In the genomic region with DNA sequence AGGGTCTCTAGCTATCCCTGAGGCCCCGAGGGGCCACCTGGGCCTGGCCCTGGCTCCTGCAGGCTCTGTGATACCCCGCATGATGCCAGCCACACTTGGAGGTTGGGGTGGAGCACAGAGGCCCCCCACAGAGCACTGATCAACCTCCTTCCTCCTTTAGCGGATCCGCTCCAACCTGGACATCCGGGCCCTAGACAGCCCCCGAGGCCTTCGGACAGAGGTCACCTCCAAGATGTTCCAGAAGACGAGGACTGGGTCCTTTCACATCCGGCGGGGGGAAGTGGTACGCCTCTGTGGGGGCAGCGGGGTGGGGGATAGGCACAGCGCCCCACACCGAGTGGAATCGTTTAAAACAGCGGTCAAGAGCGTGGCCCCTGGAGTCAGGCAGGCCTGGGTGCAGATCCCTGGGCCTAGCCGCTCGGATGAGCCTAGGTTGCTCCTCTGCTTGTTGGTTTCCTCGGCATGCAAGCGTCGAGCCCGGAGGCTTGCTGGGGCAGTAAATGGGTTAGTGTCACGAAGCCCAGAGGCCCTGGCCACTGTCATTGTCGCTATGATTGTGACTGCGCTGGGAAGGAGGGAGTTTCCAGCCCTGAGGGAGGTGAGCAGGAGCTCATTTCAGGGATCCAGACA, we compare ENCODE assay signal across 26 cellular contexts. TPM values are rescaled to one million over a fixed set of nuclear protein-coding genes. Genes with fewer than 3 reads are reported as not detected.
DNase-seq lines count a peak whose midpoint lies in the region; ATAC-seq, FAIRE-seq and TF ChIP-seq lines count a peak whose summit lies in the region.
"Had no signal": no experiment of that assay in that cellular context is flagged by ENCODE, and none has a peak within 500 bp of the region (broad histone marks: within the 10 kb centered on the region; RNA-seq: fewer than 3 reads in every experiment).

No MANE protein-coding gene starts in this region.

- DNase-seq in HepG2 (ENCODE audit: low spot score) (no peak), right lobe of liver (no peak), endodermal cell (peak; percentile 45), neuronal stem cell (ENCODE audit: low spot score) (no peak)
- no peak for DNase-seq in activated T-cell treated with anti-CD3 and anti-CD28 coated beads, Interleukin-2, amount 50 U/mL, for 24 hours
- DNase-seq: CD4-positive, CD25-positive, alpha-beta regulatory T cell; DMS153; GM23248; Kasumi-1; NCI-H1105 treated with DMSO at 0.1 percent for 48 hours; NCI-H146; NCI-H1930; NCI-H2107; NCI-H446; NCI-H524 treated with DMSO at 0.1 percent for 48 hours; NCI-H774; NK-92 treated with Interleukin-12 subunit alpha and Interleukin-12 subunit beta, amount 100 ng/mL, for 24 hours; SK-N-SH had no signal

- no peaks in the 10 kb centered on the region for H3K9me3 ChIP-seq in HepG2 (ENCODE audit: low read length)
- H3K9me3 ChIP-seq in right lobe of liver: no peaks in the 10 kb centered on the region
- no peaks in the 10 kb centered on the region for H3K9me3 ChIP-seq in endodermal cell (ENCODE audit: control insufficient read depth, low read length)
- H3K9me3 ChIP-seq in neuronal stem cell (replicated peaks in 1 of 2; ENCODE audit: control insufficient read depth in 2 of 2, insufficient read depth in 1 of 2, low read depth in 1 of 2, low read length in 2 of 2): no peaks in the 10 kb centered on the region
- H3K9me3 ChIP-seq: BLaER1, SK-N-SH had no signal

- H3K27me3 Mint-ChIP-seq in endodermal cell (ENCODE audit: insufficient read depth): no peaks in the 10 kb centered on the region
- no peaks in the 10 kb centered on the region for H3K27me3 Mint-ChIP-seq in activated T-cell treated with anti-CD3 and anti-CD28 coated beads, Interleukin-2, amount 50 U/mL, for 24 hours

- TF ChIP-seq POLR2A in HepG2 (IDR thresholded peaks at IDR 0.05; ENCODE audit: insufficient read depth in 1 of 2, low read depth in 2 of 2, low read length in 2 of 2): no peak
- TF ChIP-seq POLR2A in right lobe of liver (IDR thresholded peaks at IDR 0.05): no peak

- CTCF ChIA-PET in HepG2 (lab: Yijun Ruan, JAX; ENCODE audit: low intra/inter-chr PET ratio, low total read pairs): no interaction called here

- TF ChIP-seq CTCF in HepG2 (CRISPR knock-in tag; IDR thresholded peaks at IDR 0.05) (no peak), right lobe of liver (IDR thresholded peaks at IDR 0.05) (no peak), endodermal cell (conservative IDR thresholded peaks at IDR 0.05) (no peak)

- H3K9me3 Mint-ChIP-seq in endodermal cell: no peaks in the 10 kb centered on the region
- no peaks in the 10 kb centered on the region for H3K9me3 Mint-ChIP-seq in activated T-cell treated with anti-CD3 and anti-CD28 coated beads, Interleukin-2, amount 50 U/mL, for 24 hours
- H3K9me3 Mint-ChIP-seq: CD4-positive, CD25-positive, alpha-beta regulatory T cell; H9 had no signal

- H3K4me1 Mint-ChIP-seq in endodermal cell: no peaks in the 10 kb centered on the region
- peaks cover 3% of the 10 kb centered on the region for H3K4me1 Mint-ChIP-seq in activated T-cell treated with anti-CD3 and anti-CD28 coated beads, Interleukin-2, amount 50 U/mL, for 24 hours (ENCODE audit: low read depth)

- H3K36me3 Mint-ChIP-seq in endodermal cell (ENCODE audit: low read depth): no peaks in the 10 kb centered on the region
- no peaks in the 10 kb centered on the region for H3K36me3 Mint-ChIP-seq in activated T-cell treated with anti-CD3 and anti-CD28 coated beads, Interleukin-2, amount 50 U/mL, for 24 hours (ENCODE audit: low read depth)
- H3K36me3 Mint-ChIP-seq: CD4-positive, CD25-positive, alpha-beta regulatory T cell had no signal

- no peak overlapping the region for H4K91ac ChIP-seq in neuronal stem cell (ENCODE audit: low read depth, low read length, poor library complexity)

- H2AFZ ChIP-seq in HepG2 (ENCODE audit: low read length) (no peak overlapping the region), neuronal stem cell (ENCODE audit: low read length) (no peak overlapping the region)
- H2AFZ ChIP-seq: GM23248 had no signal

- in situ Hi-C loops in HepG2 (cut with HindIII; ENCODE audit: extremely low pct_ligation_motif_present, low pct_unique_long_range_greater_than_20kb): no loop called here

- no peaks in the 10 kb centered on the region for H4K20me1 ChIP-seq in HepG2 (ENCODE audit: insufficient read depth, low read length)
- H4K20me1 ChIP-seq: BLaER1 had no signal

- no peak overlapping the region for H3K27ac Mint-ChIP-seq in endodermal cell
- H3K27ac Mint-ChIP-seq in activated T-cell treated with anti-CD3 and anti-CD28 coated beads, Interleukin-2, amount 50 U/mL, for 24 hours: no peak overlapping the region
- H3K27ac Mint-ChIP-seq: CD4-positive, CD25-positive, alpha-beta regulatory T cell; H9 had no signal

- H3K4me1 ChIP-seq in HepG2 (ENCODE audit: insufficient read depth, low read length) (peaks cover 22% of the 10 kb centered on the region), right lobe of liver (peaks cover 0 to 8% (median 0%) of the 10 kb centered on the region in 4 donors), endodermal cell (ENCODE audit: control insufficient read depth, insufficient read depth, low read length) (no peaks in the 10 kb centered on the region), neuronal stem cell (ENCODE audit: control insufficient read depth in 2 of 2, insufficient read depth in 1 of 2, low read depth in 1 of 2, low read length in 2 of 2) (peaks cover 0 to 4% of the 10 kb centered on the region in 2 donors)

- H3K4me3 ChIP-seq in HepG2 (replicated peaks in 1 of 3; ENCODE audit: insufficient read depth in 1 of 3, low read depth in 2 of 3, low read length in 3 of 3) (no peak overlapping the region), right lobe of liver (no peak overlapping the region), endodermal cell (ENCODE audit: low read length) (no peak overlapping the region), neuronal stem cell (ENCODE audit: low read length in 2 of 2) (no peak overlapping the region)
- H3K4me3 ChIP-seq: BLaER1, GM23248, K562 had no signal

- H3K4me2 ChIP-seq in HepG2 (ENCODE audit: low read depth, low read length) (no peak overlapping the region), neuronal stem cell (ENCODE audit: insufficient read depth, low read length, poor library complexity, severe bottlenecking) (no peak overlapping the region)
- H3K4me2 ChIP-seq: BLaER1, SK-N-SH had no signal

- FAIRE-seq in HepG2 (lab: Jason Lieb, UNC): no peak
- FAIRE-seq: A204.1, GM18507, K562 had no signal

- H3K9ac ChIP-seq in HepG2 (ENCODE audit: insufficient read depth, low read depth, low read length): no peak overlapping the region
- H3K9ac ChIP-seq in endodermal cell (ENCODE audit: extremely low read depth, low read length, poor library complexity, severe bottlenecking): no peak overlapping the region
- H3K9ac ChIP-seq in neuronal stem cell (ENCODE audit: low read depth, low read length, poor library complexity): no peak overlapping the region
- H3K9ac ChIP-seq: BLaER1, GM23248, SK-N-SH had no signal

- no peak overlapping the region for H2BK12ac ChIP-seq in neuronal stem cell (ENCODE audit: low read length)

- no peak overlapping the region for H3K18ac ChIP-seq in neuronal stem cell (ENCODE audit: low read length)

- H4K8ac ChIP-seq in neuronal stem cell (ENCODE audit: low read depth, low read length): no peak overlapping the region

- peaks cover 0 to 1% of the 10 kb centered on the region in 2 experiments; a peak in 1 of 5 replicates for H3K27me3 ChIP-seq in HepG2 (ENCODE audit: control insufficient read depth in 1 of 2, insufficient read depth in 2 of 2, low read length in 2 of 2)
- no peaks in the 10 kb centered on the region for H3K27me3 ChIP-seq in right lobe of liver
- no peaks in the 10 kb centered on the region for H3K27me3 ChIP-seq in endodermal cell (ENCODE audit: control insufficient read depth, insufficient read depth, low read length, poor library complexity, severe bottlenecking)
- peaks cover 0 to 8% (median 0%) of the 10 kb centered on the region in 3 experiments for H3K27me3 ChIP-seq in neuronal stem cell (ENCODE audit: control insufficient read depth in 3 of 3, insufficient read depth in 3 of 3, low read depth in 1 of 3, low read length in 3 of 3)
- H3K27me3 ChIP-seq: BLaER1 had no signal

- H3K14ac ChIP-seq in neuronal stem cell (ENCODE audit: low read length): no peak overlapping the region

- no peak for TF ChIP-seq RAD21 in HepG2 (CRISPR knock-in tag; IDR thresholded peaks at IDR 0.05)

- H3K79me2 ChIP-seq in HepG2 (ENCODE audit: insufficient read depth, low read length): no peaks in the 10 kb centered on the region

- BruUV-seq in HepG2 (replicated peaks; lab: Mats Ljungman, UMichigan): no TSS peak

- no peak overlapping the region for H3K4me3 Mint-ChIP-seq in endodermal cell
- no peak overlapping the region for H3K4me3 Mint-ChIP-seq in activated T-cell treated with anti-CD3 and anti-CD28 coated beads, Interleukin-2, amount 50 U/mL, for 24 hours
- H3K4me3 Mint-ChIP-seq: CD4-positive, CD25-positive, alpha-beta regulatory T cell; H9 had no signal

- H2AK5ac ChIP-seq in neuronal stem cell (ENCODE audit: low read depth, low read length): no peak overlapping the region

- H2BK120ac ChIP-seq in neuronal stem cell (ENCODE audit: low read depth, low read length): no peak overlapping the region

- H2BK15ac ChIP-seq in neuronal stem cell (ENCODE audit: low read length): no peak overlapping the region

- peak; percentile 19 for ATAC-seq in HepG2
- no peak for ATAC-seq in right lobe of liver
- no peak for ATAC-seq in HG02623 (IDR thresholded peaks at IDR 0.05; ENCODE audit: unreplicated experiment)
- no peak for ATAC-seq in HG03025 (IDR thresholded peaks at IDR 0.05; ENCODE audit: low FRiP score, unreplicated experiment)
- ATAC-seq: K562 had no signal

- TF ChIP-seq EP300 in HepG2 (IDR thresholded peaks at IDR 0.05; ENCODE audit: low read depth in 2 of 2, low read length in 2 of 2) (no peak), HepG2 (CRISPR knock-in tag; IDR thresholded peaks at IDR 0.05; ENCODE audit: borderline replicate concordance) (no peak)

- peak overlapping the region; percentile 45 for H3K23ac ChIP-seq in neuronal stem cell (ENCODE audit: low read depth, low read length, poor library complexity)

- no peak overlapping the region for H3K27ac ChIP-seq in HepG2 (ENCODE audit: extremely low read length, insufficient read depth, low read length)
- H3K27ac ChIP-seq in right lobe of liver: no peak overlapping the region
- H3K27ac ChIP-seq in endodermal cell (ENCODE audit: low read depth, low read length): no peak overlapping the region
- H3K27ac ChIP-seq in neuronal stem cell (replicated peaks; ENCODE audit: low read length): no peak overlapping the region
- H3K27ac ChIP-seq: BLaER1, GM23248 had no signal

- H3K79me1 ChIP-seq in neuronal stem cell (ENCODE audit: low read depth, low read length): no peaks in the 10 kb centered on the region

- H2BK5ac ChIP-seq in neuronal stem cell (ENCODE audit: low read length): no peak overlapping the region

- intact Hi-C loops in HepG2 (cut with micrococcal nuclease; ENCODE audit: unreplicated experiment) (no loop called here), right lobe of liver (cut with DNase I) (no loop called here)

- 61% methylated on average over 21 of the region's 26 CpGs for WGBS in HepG2 (ENCODE audit: low lambda C conversion rate)
- 70% methylated on average over 4 of the region's 26 CpGs for WGBS in right lobe of liver (ENCODE audit: insufficient coverage, low coverage, low lambda C conversion rate, missing lambda C conversion rate)
- 93 to 97% methylated on average over 16 to 26 of the region's 26 CpGs for WGBS in endodermal cell (ENCODE audit: insufficient coverage in 1 of 2, insufficient read length in 1 of 2), 2 experiments
- no CpG with 5 or more reads among the region's 26 CpGs for WGBS in neuronal stem cell (ENCODE audit: extremely low coverage in 2 of 2, insufficient read length in 2 of 2, insufficient replicate concordance in 1 of 2), 2 donors

- POLR2A ChIA-PET in HepG2 (lab: Yijun Ruan, JAX): interaction anchor here (1.0 kb wide), 1 partner anchor 10 kb away, joined by 3 read pairs; the partner anchor contains the start of gene ITGB4

- H3K4ac ChIP-seq in neuronal stem cell (ENCODE audit: low read length): no peak overlapping the region

- H3K36me3 ChIP-seq in HepG2 (replicated peaks in 1 of 2; ENCODE audit: control insufficient read depth in 1 of 2, insufficient read depth in 2 of 2, low read length in 2 of 2) (no peaks in the 10 kb centered on the region), right lobe of liver (no peaks in the 10 kb centered on the region), endodermal cell (ENCODE audit: control insufficient read depth, insufficient read depth, low read length) (no peaks in the 10 kb centered on the region), neuronal stem cell (replicated peaks in 1 of 2; ENCODE audit: control insufficient read depth in 2 of 2, insufficient read depth in 2 of 2, low read length in 2 of 2) (no peaks in the 10 kb centered on the region)
- H3K36me3 ChIP-seq: BLaER1 had no signal

RNA-seq across cellular contexts. Expression of gene ITGB4, which starts 9.9 kb away (rescaled TPM):
- total RNA-seq in HepG2 (2016; rRNA removed; fragmentation: Illumina TruSeq; extraction: Trizol) (4.0 and 6.9 TPM in 2 replicates), right lobe of liver (1 to 10 TPM in 5 of 6 experiments, under 1 TPM in 1; 0.92 to 4.1 (median 2.0) TPM), endodermal cell (1 to 10 TPM; 3.4 to 5.1 TPM)
- 9.2 and 10.4 TPM in 2 replicates for total RNA-seq in HepG2 (2016; cell fraction: cytosol; rRNA removed; fragmentation: Illumina TruSeq; extraction: Trizol; ENCODE audit: low read depth)
- total RNA-seq in HepG2 (2016; cell fraction: insoluble cytoplasmic fraction; rRNA removed; fragmentation: Illumina TruSeq; extraction: Trizol): 3.9 and 6.3 TPM in 2 replicates
- total RNA-seq in HepG2 (2016; cell fraction: membrane; rRNA removed; fragmentation: Illumina TruSeq; extraction: Trizol): 10.1 and 14.6 TPM in 2 replicates
- 3.7 and 3.9 TPM in 2 replicates for total RNA-seq in HepG2 (2016; cell fraction: nucleus; rRNA removed; fragmentation: Illumina TruSeq; extraction: Trizol)
- polyA plus RNA-seq in HepG2 (2011; rRNA removed): 14.5 and 14.7 TPM in 2 replicates
- polyA plus RNA-seq in HepG2 (2011; cell fraction: cytosol; rRNA removed): 5.1 and 8.2 TPM in 2 replicates
- 28.7 and 39.5 TPM in 2 replicates for polyA plus RNA-seq in HepG2 (2011; cell fraction: nucleus; rRNA removed)
- 13.2 and 14.2 TPM in 2 replicates for polyA plus RNA-seq in HepG2 (2012)
- 36.1 and 40.9 TPM in 2 replicates for polyA plus RNA-seq in HepG2 (2016; cell fraction: cytosol; fragmentation: Illumina TruSeq; extraction: Trizol; ENCODE audit: low read depth)
- 10.5 and 16.8 TPM in 2 replicates for polyA plus RNA-seq in HepG2 (2016; cell fraction: insoluble cytoplasmic fraction; fragmentation: Illumina TruSeq; extraction: Trizol; ENCODE audit: low read depth)
- polyA plus RNA-seq in HepG2 (2016; cell fraction: membrane; fragmentation: Illumina TruSeq; extraction: Trizol; ENCODE audit: low read depth): 41.4 and 43.0 TPM in 2 replicates
- 20.5 and 28.1 TPM in 2 replicates for polyA plus RNA-seq in HepG2 (2016; cell fraction: nucleus; fragmentation: Illumina TruSeq; extraction: Trizol; ENCODE audit: insufficient read depth, low read depth)
- polyA minus RNA-seq in HepG2 (2011; rRNA and poly(A)+ RNA removed; ENCODE audit: low replicate concordance): 25.3 and 28.4 TPM in 2 replicates
- 8.4 and 12.7 TPM in 2 replicates for polyA minus RNA-seq in HepG2 (2011; cell fraction: cytosol; rRNA and poly(A)+ RNA removed)
- 3.2 and 6.3 TPM in 2 replicates for polyA minus RNA-seq in HepG2 (2011; cell fraction: nucleus; rRNA and poly(A)+ RNA removed)
- 0.39 TPM for polyA plus RNA-seq in endodermal cell (2013, experiment 1 of 2)
- polyA plus RNA-seq in endodermal cell (2013, experiment 2 of 2): 0.87 TPM
- 1.5 TPM for polyA plus RNA-seq in neuronal stem cell (2013, experiment 1 of 2)
- polyA plus RNA-seq in neuronal stem cell (2013, experiment 2 of 2): 2.0 TPM
- total RNA-seq: CD4-positive, CD25-positive, alpha-beta regulatory T cell; G401 had no signal

RNA-seq across cellular contexts. Expression of gene GALK1, which starts 33.8 kb away (rescaled TPM):
- total RNA-seq in HepG2 (2016; rRNA removed; fragmentation: Illumina TruSeq; extraction: Trizol): 93.6 and 95.6 TPM in 2 replicates
- total RNA-seq in HepG2 (2016; cell fraction: cytosol; rRNA removed; fragmentation: Illumina TruSeq; extraction: Trizol; ENCODE audit: low read depth): 31.6 and 39.5 TPM in 2 replicates
- 94.0 and 98.0 TPM in 2 replicates for total RNA-seq in HepG2 (2016; cell fraction: insoluble cytoplasmic fraction; rRNA removed; fragmentation: Illumina TruSeq; extraction: Trizol)
- total RNA-seq in HepG2 (2016; cell fraction: membrane; rRNA removed; fragmentation: Illumina TruSeq; extraction: Trizol): 35.0 and 44.2 TPM in 2 replicates
- 44.3 and 48.9 TPM in 2 replicates for total RNA-seq in HepG2 (2016; cell fraction: nucleus; rRNA removed; fragmentation: Illumina TruSeq; extraction: Trizol)
- 59.9 and 93.0 TPM in 2 replicates for polyA plus RNA-seq in HepG2 (2011; rRNA removed)
- polyA plus RNA-seq in HepG2 (2011; cell fraction: cytosol; rRNA removed): 65.7 and 112 TPM in 2 replicates
- polyA plus RNA-seq in HepG2 (2011; cell fraction: nucleus; rRNA removed): 162 and 164 TPM in 2 replicates
- 57.4 and 59.7 TPM in 2 replicates for polyA plus RNA-seq in HepG2 (2012)
- 29.0 and 30.8 TPM in 2 replicates for polyA plus RNA-seq in HepG2 (2016; cell fraction: cytosol; fragmentation: Illumina TruSeq; extraction: Trizol; ENCODE audit: low read depth)
- 86.3 and 86.5 TPM in 2 replicates for polyA plus RNA-seq in HepG2 (2016; cell fraction: insoluble cytoplasmic fraction; fragmentation: Illumina TruSeq; extraction: Trizol; ENCODE audit: low read depth)
- 25.3 and 27.1 TPM in 2 replicates for polyA plus RNA-seq in HepG2 (2016; cell fraction: membrane; fragmentation: Illumina TruSeq; extraction: Trizol; ENCODE audit: low read depth)
- 72.3 and 78.9 TPM in 2 replicates for polyA plus RNA-seq in HepG2 (2016; cell fraction: nucleus; fragmentation: Illumina TruSeq; extraction: Trizol; ENCODE audit: insufficient read depth, low read depth)
- polyA minus RNA-seq in HepG2 (2011; rRNA and poly(A)+ RNA removed; ENCODE audit: low replicate concordance): 28.9 and 121 TPM in 2 replicates
- polyA minus RNA-seq in HepG2 (2011; cell fraction: cytosol; rRNA and poly(A)+ RNA removed): 45.9 and 49.6 TPM in 2 replicates
- polyA minus RNA-seq in HepG2 (2011; cell fraction: nucleus; rRNA and poly(A)+ RNA removed): 26.3 and 28.6 TPM in 2 replicates
- total RNA-seq in right lobe of liver: 10 to 100 TPM; 38.6 to 87.4 (median 76.9) TPM
- 10 to 100 TPM; 26.7 to 33.2 TPM for total RNA-seq in endodermal cell
- polyA plus RNA-seq in endodermal cell (2013, experiment 1 of 2): 25.1 TPM
- 22.8 TPM for polyA plus RNA-seq in endodermal cell (2013, experiment 2 of 2)
- polyA plus RNA-seq in neuronal stem cell (2013, experiment 1 of 2): 20.1 TPM
- 18.5 TPM for polyA plus RNA-seq in neuronal stem cell (2013, experiment 2 of 2)

RNA-seq across cellular contexts. Expression of gene UNK, which starts 53.4 kb away (rescaled TPM):
- 28.6 and 33.0 TPM in 2 replicates for total RNA-seq in HepG2 (2016; rRNA removed; fragmentation: Illumina TruSeq; extraction: Trizol)
- total RNA-seq in HepG2 (2016; cell fraction: cytosol; rRNA removed; fragmentation: Illumina TruSeq; extraction: Trizol; ENCODE audit: low read depth): 37.2 and 44.0 TPM in 2 replicates
- total RNA-seq in HepG2 (2016; cell fraction: insoluble cytoplasmic fraction; rRNA removed; fragmentation: Illumina TruSeq; extraction: Trizol): 21.2 and 33.0 TPM in 2 replicates
- total RNA-seq in HepG2 (2016; cell fraction: membrane; rRNA removed; fragmentation: Illumina TruSeq; extraction: Trizol): 58.6 and 59.5 TPM in 2 replicates
- total RNA-seq in HepG2 (2016; cell fraction: nucleus; rRNA removed; fragmentation: Illumina TruSeq; extraction: Trizol): 38.6 and 43.6 TPM in 2 replicates
- 30.7 and 31.6 TPM in 2 replicates for polyA plus RNA-seq in HepG2 (2011; rRNA removed)
- 18.7 and 21.7 TPM in 2 replicates for polyA plus RNA-seq in HepG2 (2011; cell fraction: cytosol; rRNA removed)
- 50.0 and 56.4 TPM in 2 replicates for polyA plus RNA-seq in HepG2 (2011; cell fraction: nucleus; rRNA removed)
- 20.8 and 23.9 TPM in 2 replicates for polyA plus RNA-seq in HepG2 (2012)
- 55.3 and 62.7 TPM in 2 replicates for polyA plus RNA-seq in HepG2 (2016; cell fraction: cytosol; fragmentation: Illumina TruSeq; extraction: Trizol; ENCODE audit: low read depth)
- 28.7 and 35.1 TPM in 2 replicates for polyA plus RNA-seq in HepG2 (2016; cell fraction: insoluble cytoplasmic fraction; fragmentation: Illumina TruSeq; extraction: Trizol; ENCODE audit: low read depth)
- polyA plus RNA-seq in HepG2 (2016; cell fraction: membrane; fragmentation: Illumina TruSeq; extraction: Trizol; ENCODE audit: low read depth): 64.7 and 69.9 TPM in 2 replicates
- polyA plus RNA-seq in HepG2 (2016; cell fraction: nucleus; fragmentation: Illumina TruSeq; extraction: Trizol; ENCODE audit: insufficient read depth, low read depth): 52.8 and 60.0 TPM in 2 replicates
- polyA minus RNA-seq in HepG2 (2011; rRNA and poly(A)+ RNA removed; ENCODE audit: low replicate concordance): 24.3 and 28.1 TPM in 2 replicates
- 10.4 and 14.9 TPM in 2 replicates for polyA minus RNA-seq in HepG2 (2011; cell fraction: cytosol; rRNA and poly(A)+ RNA removed)
- polyA minus RNA-seq in HepG2 (2011; cell fraction: nucleus; rRNA and poly(A)+ RNA removed): 78.9 and 91.3 TPM in 2 replicates
- 10 to 100 TPM in 4 of 6 experiments, 1 to 10 TPM in 2; 5.8 to 29.2 (median 11.1) TPM for total RNA-seq in right lobe of liver
- total RNA-seq in endodermal cell: 10 to 100 TPM; 38.0 to 39.0 TPM
- 40.1 TPM for polyA plus RNA-seq in endodermal cell (2013, experiment 1 of 2)
- polyA plus RNA-seq in endodermal cell (2013, experiment 2 of 2): 37.5 TPM
- polyA plus RNA-seq in neuronal stem cell (2013, experiment 1 of 2): 25.1 TPM
- 26.8 TPM for polyA plus RNA-seq in neuronal stem cell (2013, experiment 2 of 2)
